In genomic region chr11:6027501-6027900, GRCh38 we compare ENCODE assay signal across 29 cellular contexts. TPM values are rescaled to one million over a fixed set of nuclear protein-coding genes. Genes with fewer than 3 reads are reported as not detected.
"Had no signal": no experiment of that assay in that cellular context is flagged by ENCODE, and none has a peak within 500 bp of the region (broad histone marks: within the 10 kb centered on the region; RNA-seq: fewer than 3 reads in every experiment).

No MANE protein-coding gene starts in this region.

- ATAC-seq: activated CD4-positive, alpha-beta T cell treated with anti-CD3 and anti-CD28 coated beads for 36 hours; activated T-helper 17 cell treated with anti-CD3 and anti-CD28 coated beads, Interleukin-2, amount 50 U/mL, for 72 hours had no signal

- DNase-seq: activated CD4-positive, alpha-beta memory T cell treated with anti-CD3 and anti-CD28 coated beads, Interleukin-2, amount 10 ng/mL, durations not matched to agents 7 days and 5 days; activated CD4-positive, alpha-beta T cell treated with anti-CD3 and anti-CD28 coated beads for 36 hours; activated CD4-positive, alpha-beta T cell treated with anti-CD3 and anti-CD28 coated beads, Interleukin-2, amount 50 U/mL, for 1 hour; activated gamma-delta T cell treated with Interleukin-2 at 50 U/mL for 16 hours; activated naive CD4-positive, alpha-beta T cell treated with anti-CD3 and anti-CD28 coated beads, Interleukin-2, amount 10 ng/mL, durations not matched to agents 7 days and 5 days; activated naive CD8-positive, alpha-beta T cell treated with anti-CD3 and anti-CD28 coated beads for 36 hours; activated T-cell treated with anti-CD3 and anti-CD28 coated beads for 4 hours; activated T-cell treated with anti-CD3 and anti-CD28 coated beads, Interleukin-2, amount 50 U/mL, for 48 hours; brain microvascular endothelial cell; cerebellar nuclear complex; MM.1S; NCI-H1105; NCI-H1436; NCI-H1694 treated with DMSO at 0.1 percent for 48 hours; NCI-H2029 treated with DMSO at 0.1 percent for 48 hours; NCI-H345; NCI-H510A treated with DMSO at 0.1 percent for 48 hours; NCI-H69; NK-92 treated with Interleukin-12 subunit alpha and Interleukin-12 subunit beta, amount 100 ng/mL, for 24 hours; Peyer's patch; SHP77 treated with DMSO at 0.1 percent for 48 hours; T-helper 2 cell; T1000; WERI-Rb-1 had no signal

- H3K4me3 ChIP-seq: Peyer's patch had no signal

RNA-seq across cellular contexts. Expression of gene OR56A1, which starts 3.1 kb away (rescaled TPM):
- total RNA-seq: activated CD4-positive, alpha-beta memory T cell treated with anti-CD3 and anti-CD28 coated beads, Interleukin-2, amount 10 ng/mL, durations not matched to agents 7 days and 5 days; activated CD4-positive, alpha-beta T cell treated with anti-CD3 and anti-CD28 coated beads for 36 hours; activated CD8-positive, alpha-beta memory T cell treated with anti-CD3 and anti-CD28 coated beads for 36 hours; activated naive CD8-positive, alpha-beta T cell treated with anti-CD3 and anti-CD28 coated beads for 36 hours; activated T-helper 17 cell treated with anti-CD3 and anti-CD28 coated beads, Interleukin-2, amount 50 U/mL, for 72 hours; cardiac septum; Peyer's patch; SK-MEL-5 had no signal
- polyA plus RNA-seq: adipose tissue had no signal

RNA-seq across cellular contexts. Expression of gene OR56A4, which starts 20.8 kb away (rescaled TPM):
- total RNA-seq: activated CD4-positive, alpha-beta T cell treated with anti-CD3 and anti-CD28 coated beads for 36 hours; activated CD8-positive, alpha-beta memory T cell treated with anti-CD3 and anti-CD28 coated beads for 36 hours; activated naive CD8-positive, alpha-beta T cell treated with anti-CD3 and anti-CD28 coated beads for 36 hours; activated T-helper 17 cell treated with anti-CD3 and anti-CD28 coated beads, Interleukin-2, amount 50 U/mL, for 72 hours; cardiac septum; Peyer's patch; SK-MEL-5 had no signal
- polyA plus RNA-seq: adipose tissue had no signal

RNA-seq across cellular contexts. Expression of gene OR52L1, which starts 40.7 kb away (rescaled TPM):
- total RNA-seq: activated CD4-positive, alpha-beta memory T cell treated with anti-CD3 and anti-CD28 coated beads, Interleukin-2, amount 10 ng/mL, durations not matched to agents 7 days and 5 days; activated CD4-positive, alpha-beta T cell treated with anti-CD3 and anti-CD28 coated beads for 36 hours; activated CD8-positive, alpha-beta memory T cell treated with anti-CD3 and anti-CD28 coated beads for 36 hours; activated naive CD8-positive, alpha-beta T cell treated with anti-CD3 and anti-CD28 coated beads for 36 hours; activated T-helper 17 cell treated with anti-CD3 and anti-CD28 coated beads, Interleukin-2, amount 50 U/mL, for 72 hours; cardiac septum; Peyer's patch; SK-MEL-5 had no signal
- polyA plus RNA-seq: adipose tissue had no signal

RNA-seq across cellular contexts. Expression of gene OR56A5, which starts 59.2 kb away (rescaled TPM):
- total RNA-seq: activated CD4-positive, alpha-beta memory T cell treated with anti-CD3 and anti-CD28 coated beads, Interleukin-2, amount 10 ng/mL, durations not matched to agents 7 days and 5 days; activated CD4-positive, alpha-beta T cell treated with anti-CD3 and anti-CD28 coated beads for 36 hours; activated CD8-positive, alpha-beta memory T cell treated with anti-CD3 and anti-CD28 coated beads for 36 hours; activated naive CD8-positive, alpha-beta T cell treated with anti-CD3 and anti-CD28 coated beads for 36 hours; activated T-helper 17 cell treated with anti-CD3 and anti-CD28 coated beads, Interleukin-2, amount 50 U/mL, for 72 hours; cardiac septum; Peyer's patch; SK-MEL-5 had no signal
- polyA plus RNA-seq: adipose tissue had no signal
